ENCODE assay signal across 10 cellular contexts in genomic region chr1:1351511-1352427, GRCh38. TPM values are rescaled to one million over a fixed set of nuclear protein-coding genes. Genes with fewer than 3 reads are reported as not detected.
DNase-seq lines count a peak whose midpoint lies in the region; ATAC-seq and TF ChIP-seq lines count a peak whose summit lies in the region.
"Had no signal": no experiment of that assay in that cellular context is flagged by ENCODE, and none has a peak within 500 bp of the region (broad histone marks: within the 10 kb centered on the region; RNA-seq: fewer than 3 reads in every experiment).

No MANE protein-coding gene starts in this region.

- peak overlapping the region; percentile 10 for H3K27ac ChIP-seq in rectal smooth muscle tissue (ENCODE audit: low read depth, low read length)
- H3K27ac ChIP-seq: neutrophil had no signal

- H3K4me1 ChIP-seq in rectal smooth muscle tissue (ENCODE audit: control insufficient read depth, insufficient read depth, low read length): peaks cover 14% of the 10 kb centered on the region

- H3K36me3 ChIP-seq in rectal smooth muscle tissue (ENCODE audit: control insufficient read depth, insufficient read depth, low read length): no peaks in the 10 kb centered on the region
- H3K36me3 ChIP-seq: neutrophil had no signal

- DNase-seq in DMS53 treated with DMSO at 0.1 percent for 48 hours (lab: John Stamatoyannopoulos, UW; ENCODE audit: unreplicated experiment): peak; percentile 18
- DNase-seq in foreskin fibroblast: peak; percentile 67 to 82
- DNase-seq in dermis blood vessel endothelial cell: no peak
- no peak for DNase-seq in NCI-H1417 (lab: John Stamatoyannopoulos, UW)
- no peak for DNase-seq in Ammon's horn (ENCODE audit: low spot score)
- DNase-seq: NCI-H1417 treated with DMSO at 0.1 percent for 48 hours had no signal

- no peak for TF ChIP-seq CTCF in foreskin fibroblast (IDR thresholded peaks at IDR 0.05; ENCODE audit: low read depth, low read length)

- H3K4me3 ChIP-seq in foreskin fibroblast (ENCODE audit: low read depth in 1 of 2, low read length in 2 of 2) (peak overlapping the region; percentile 7 to 38), rectal smooth muscle tissue (ENCODE audit: low read length) (no peak overlapping the region)

- TF ChIP-seq POLR2A in Raji (IDR thresholded peaks at IDR 0.05; ENCODE audit: insufficient read depth, low read depth, low read length): 0 out of 2 replicates have a peak, but pooled peaks have one; percentile 42

- ATAC-seq in GM18868 (IDR thresholded peaks at IDR 0.05; ENCODE audit: unreplicated experiment): no peak

- no peak overlapping the region for H3K9ac ChIP-seq in rectal smooth muscle tissue (ENCODE audit: low read length)

- H3K27me3 ChIP-seq in rectal smooth muscle tissue (ENCODE audit: control insufficient read depth, insufficient read depth, low read length): peaks cover 5% of the 10 kb centered on the region

RNA-seq across cellular contexts. Expression of gene DVL1, which starts 2.6 kb away (rescaled TPM):
- 43.5 and 54.6 TPM in 2 replicates for total RNA-seq in dermis blood vessel endothelial cell

RNA-seq across cellular contexts. Expression of gene MXRA8, which starts 6.6 kb away (rescaled TPM):
- total RNA-seq in dermis blood vessel endothelial cell: 0.56 and 1.7 TPM in 2 replicates

RNA-seq across cellular contexts. Expression of gene TAS1R3, which starts 20.7 kb away (rescaled TPM):
- total RNA-seq in dermis blood vessel endothelial cell: 0.28 and 0.85 TPM in 2 replicates

RNA-seq across cellular contexts. Expression of gene AURKAIP1, which starts 23.2 kb away (rescaled TPM):
- 80.2 and 106 TPM in 2 replicates for total RNA-seq in dermis blood vessel endothelial cell

RNA-seq across cellular contexts. Expression of gene CPTP, which starts 27.2 kb away (rescaled TPM):
- total RNA-seq in dermis blood vessel endothelial cell: 21.6 and 33.3 TPM in 2 replicates

Comparison
In these comparisons a context has a peak if more than half of its experiments do, and no peak if none do; other contexts are left out.
1. DNase-seq: peak in DMS53 treated with DMSO at 0.1 percent for 48 hours (single experiment) and foreskin fibroblast (2 of 2); none in dermis blood vessel endothelial cell (single experiment), NCI-H1417 (0 of 3) and Ammon's horn (single experiment).